15 cellular contexts compared by ENCODE assay signal in genomic region chr3:18580268-18580667, GRCh38.
A peak's percentile ranks its signal among the peaks of the same experiment; 100 is the strongest.
DNase-seq lines count a peak whose midpoint lies in the region; ATAC-seq and TF ChIP-seq lines count a peak whose summit lies in the region.
"Had no signal": no experiment of that assay in that cellular context is flagged by ENCODE, and none has a peak within 500 bp of the region (broad histone marks: within the 10 kb centered on the region; RNA-seq: fewer than 3 reads in every experiment).

No MANE protein-coding gene starts in this region.

- ATAC-seq in HG02852 (IDR thresholded peaks at IDR 0.05; ENCODE audit: unreplicated experiment): no peak
- ATAC-seq: HCT116, sciatic nerve had no signal

- no peak for TF ChIP-seq EP300 in transverse colon (IDR thresholded peaks at IDR 0.05; ENCODE audit: low read depth)

- no peaks in the 10 kb centered on the region for H3K36me3 ChIP-seq in transverse colon
- H3K36me3 ChIP-seq: left ventricle myocardium inferior, SJCRH30 had no signal

- no peaks in the 10 kb centered on the region for H3K9me3 ChIP-seq in transverse colon
- H3K9me3 ChIP-seq: SJCRH30 had no signal

- TF ChIP-seq CTCF in transverse colon (IDR thresholded peaks at IDR 0.05): no peak

- DNase-seq in NOMO-1 treated with DMSO at 0.1 percent for 48 hours (lab: John Stamatoyannopoulos, UW; ENCODE audit: unreplicated experiment): peak; percentile 3
- DNase-seq in NOMO-1 treated with dmso at 0.1 percent for 144 hours (lab: John Stamatoyannopoulos, UW; ENCODE audit: unreplicated experiment): no peak
- peak; percentile 90 for DNase-seq in NCI-H1092 treated with DMSO at 0.1 percent for 48 hours (lab: John Stamatoyannopoulos, UW)
- DNase-seq in SHP77 (lab: John Stamatoyannopoulos, UW): peak; percentile 51 to 72
- DNase-seq in transverse colon: peak; percentile 41
- no peak for DNase-seq in GDM1 (lab: John Stamatoyannopoulos, UW)
- no peak for DNase-seq in HCEC 1CT
- DNase-seq: activated effector memory CD4-positive, alpha-beta T cell treated with anti-CD3 and anti-CD28 coated beads, Interleukin-2, amount 50 U/mL, for 16 hours; left ventricle myocardium inferior; NCI-H1694; stimulated activated CD4-positive, alpha-beta T cell treated with anti-CD3 and anti-CD28 coated beads, Interleukin-2, amount 100 ng/mL, for 48 hours had no signal

- H3K4me3 ChIP-seq in transverse colon: no peak overlapping the region
- H3K4me3 ChIP-seq: left ventricle myocardium inferior, SJCRH30 had no signal

- 42 to 46% methylated on average over 2 of the region's 2 CpGs for WGBS in transverse colon (ENCODE audit: low coverage in 1 of 2), 2 donors

- H3K27ac ChIP-seq in transverse colon: peak overlapping the region in 1 of 4 donors; percentile 23
- H3K27ac ChIP-seq: left ventricle myocardium inferior, SJCRH30 had no signal

- peaks cover 0 to 10% (median 5%) of the 10 kb centered on the region in 4 donors for H3K4me1 ChIP-seq in transverse colon
- H3K4me1 ChIP-seq: left ventricle myocardium inferior, SJCRH30 had no signal

- TF ChIP-seq POLR2A in transverse colon (IDR thresholded peaks at IDR 0.05): no peak

- intact Hi-C loops in transverse colon (cut with DNase I; ENCODE audit: low total_unique reads): no loop called here

- in situ Hi-C loops in transverse colon (cut with MboI; ENCODE audit: low pct_ligation_motif_present in 1 of 4, low pct_unique_long_range_greater_than_20kb in 1 of 4, low sequenced_read_pairs in 3 of 4): no loop called here

- no peaks in the 10 kb centered on the region for H3K27me3 ChIP-seq in transverse colon
- H3K27me3 ChIP-seq: SJCRH30 had no signal

Comparison
In these comparisons a context has a peak if more than half of its experiments do, and no peak if none do; other contexts are left out.
1. DNase-seq: peak in NOMO-1 treated with DMSO at 0.1 percent for 48 hours (single experiment), NCI-H1092 treated with DMSO at 0.1 percent for 48 hours (single experiment), SHP77 (2 of 2) and transverse colon (single experiment); none in NOMO-1 treated with dmso at 0.1 percent for 144 hours (single experiment), GDM1 (single experiment) and HCEC 1CT (single experiment).